ENCODE assay signal across 26 cellular contexts in the genomic region with DNA sequence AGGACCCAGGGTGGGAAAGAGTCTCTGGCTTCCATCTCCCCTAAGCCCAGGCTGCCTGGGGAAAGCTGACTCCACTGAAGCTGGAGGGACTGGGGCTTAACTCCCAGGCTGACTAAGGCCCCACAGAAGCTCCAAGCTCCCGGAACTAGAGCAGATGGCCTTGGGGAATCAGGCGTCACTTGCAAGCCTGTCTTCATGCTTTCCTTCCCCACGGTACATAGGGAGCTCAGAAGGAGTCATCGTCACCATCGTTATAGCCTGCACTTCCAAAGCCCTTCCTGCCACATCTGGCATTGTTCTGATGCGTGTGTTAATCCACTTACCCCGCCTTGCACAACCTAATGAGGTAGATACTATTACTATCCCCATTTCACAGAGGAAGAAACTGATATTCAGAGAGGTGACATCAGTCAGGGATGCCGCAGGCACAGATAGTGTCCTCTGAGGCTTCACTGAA. TPM values are rescaled to one million over a fixed set of nuclear protein-coding genes. Genes with fewer than 3 reads are reported as not detected.
DNase-seq lines count a peak whose midpoint lies in the region; ATAC-seq, FAIRE-seq and TF ChIP-seq lines count a peak whose summit lies in the region.
"Had no signal": no experiment of that assay in that cellular context is flagged by ENCODE, and none has a peak within 500 bp of the region (broad histone marks: within the 10 kb centered on the region; RNA-seq: fewer than 3 reads in every experiment).

No MANE protein-coding gene starts in this region.

- no peak for TF ChIP-seq EP300 in K562 (IDR thresholded peaks at IDR 0.05; ENCODE audit: low read length)

- no peaks in the 10 kb centered on the region for H3K27me3 ChIP-seq in K562 (ENCODE audit: control insufficient read depth in 2 of 2, insufficient read depth in 2 of 2, low read length in 2 of 2)
- H3K27me3 ChIP-seq: spleen had no signal

- TF ChIP-seq RAD21 in K562 (CRISPR knock-in tag; conservative IDR thresholded peaks at IDR 0.05 in 1 of 2, IDR thresholded peaks at IDR 0.05 in 1 of 2) = no peak

- BruUV-seq in K562 (replicated peaks; lab: Mats Ljungman, UMichigan) = no TSS peak

- H3K27ac ChIP-seq in K562 (ENCODE audit: extremely low read depth, low read depth, low read length) = no peak overlapping the region; the same call in 2 of the 3 replicates
- H3K27ac ChIP-seq: 22Rv1, epithelial cell of prostate, tibial artery had no signal

- in situ Hi-C loops in K562 (cut with MboI) = no loop called here

- H4K20me1 ChIP-seq in K562 (replicated peaks; ENCODE audit: control insufficient read depth, insufficient read depth, low read length) = no peaks in the 10 kb centered on the region

- DNase-seq in DMS 273 (lab: John Stamatoyannopoulos, UW; ENCODE audit: unreplicated experiment) = peak; percentile 25
- DNase-seq in DMS 273 treated with DMSO at 0.1 percent for 48 hours (lab: John Stamatoyannopoulos, UW) = no peak
- peak; percentile 69 to 90 for DNase-seq in NCI-H524 (lab: John Stamatoyannopoulos, UW)
- no peak for DNase-seq in K562 (ENCODE audit: extremely low read depth in 1 of 4, low spot score in 3 of 4)
- peak; percentile 23 for DNase-seq in myocyte (ENCODE audit: low read depth)
- no peak for DNase-seq in cerebellum (ENCODE audit: low spot score)
- DNase-seq: Calu3; NCI-H1417; NCI-H510A treated with DMSO at 0.1 percent for 48 hours; occipital lobe; RPMI8226; spleen; stimulated activated CD4-positive, alpha-beta T cell treated with anti-CD3 and anti-CD28 coated beads, Interleukin-4, amount 100 ng/mL, for 1 hour; stimulated activated naive CD4-positive, alpha-beta T cell; tibial artery had no signal

- H3K4me1 ChIP-seq in K562 (replicated peaks in 1 of 2; ENCODE audit: control insufficient read depth in 2 of 2, insufficient read depth in 2 of 2, low read length in 2 of 2) = peaks cover 44 to 49% of the 10 kb centered on the region in 2 experiments
- H3K4me1 ChIP-seq: HAP-1, tibial artery had no signal

- 64% methylated on average over 8 of the region's 8 CpGs for WGBS in K562 (ENCODE audit: insufficient coverage, low coverage, missing lambda C conversion rate)

- intact Hi-C loops in K562 (cut with micrococcal nuclease) = no loop called here

- H2AFZ ChIP-seq in K562 (ENCODE audit: low read depth, low read length) = peak overlapping the region; percentile 75

- TF ChIP-seq CTCF in K562 (IDR thresholded peaks at IDR 0.05 in 2 of 3, conservative IDR thresholded peaks at IDR 0.05 in 1 of 3; ENCODE audit: insufficient read depth in 2 of 3, low read depth in 1 of 3, low read length in 3 of 3) = no peak

- ATAC-seq in K562 (no peak; the same call in 2 of the 3 replicates), HG02852 (IDR thresholded peaks at IDR 0.05; ENCODE audit: unreplicated experiment) (no peak), GM21390 (IDR thresholded peaks at IDR 0.05; ENCODE audit: unreplicated experiment) (no peak)
- ATAC-seq: activated naive CD4-positive, alpha-beta T cell treated with anti-CD3 and anti-CD28 coated beads, Interleukin-2, amount 50 U/mL, for 72 hours had no signal

- CTCF ChIA-PET in K562 (lab: Yijun Ruan, JAX; ENCODE audit: low intra/inter-chr PET ratio) = no interaction called here

- no peak for TF ChIP-seq POLR2A in K562 (conservative IDR thresholded peaks at IDR 0.05)

- no peak overlapping the region for H3K4me2 ChIP-seq in K562 (ENCODE audit: insufficient read depth, low read length)

- H3K9me1 ChIP-seq in K562 (ENCODE audit: control insufficient read depth, insufficient read depth, low read length) = no peaks in the 10 kb centered on the region

- H3K4me3 ChIP-seq in K562 = no peak overlapping the region
- H3K4me3 ChIP-seq: HAP-1, spleen, tibial artery had no signal

- H3K79me2 ChIP-seq in K562 (ENCODE audit: control insufficient read depth, insufficient read depth, low read length) = no peaks in the 10 kb centered on the region

- peak; percentile 52 for FAIRE-seq in K562 (lab: Jason Lieb, UNC)
- FAIRE-seq: TTC549 had no signal

- no peaks in the 10 kb centered on the region for H3K36me3 ChIP-seq in K562 (ENCODE audit: control insufficient read depth, insufficient read depth, low read length)
- H3K36me3 ChIP-seq: HAP-1, tibial artery had no signal

- POLR2A ChIA-PET in K562 (lab: Yijun Ruan, JAX) = interaction anchor here (0.5 to 1.3 kb wide), 2 partner anchors 16 to 21 kb away, joined by 3 read pairs; no protein-coding TSS in a partner anchor

- no peaks in the 10 kb centered on the region for H3K9me3 ChIP-seq in K562 (replicated peaks; ENCODE audit: control insufficient read depth, insufficient read depth, low read depth, low read length)
- H3K9me3 ChIP-seq: HAP-1, spleen, tibial artery had no signal

- H3K9ac ChIP-seq in K562 (ENCODE audit: insufficient read depth in 1 of 2, low read depth in 2 of 2, low read length in 2 of 2) = peak overlapping the region in 1 of 2 experiments; percentile 82; a peak in 2 of 4 replicates

TF ChIP-seq in K562, 482 proteins besides CTCF, POLR2A, EP300 and RAD21 (continues in another document):
- TF ChIP-seq RCOR1 (IDR thresholded peaks at IDR 0.05; ENCODE audit: borderline replicate concordance in 1 of 2, low read depth in 2 of 2, low read length in 2 of 2) = 0 out of 4 replicates have a peak, but pooled peaks of 1 of the 2 experiments have one; percentile 13

RNA-seq across cellular contexts. Expression of gene AQP3, which starts 11.5 kb away (rescaled TPM):
- 13.3 and 46.7 TPM in 2 replicates for total RNA-seq in K562 (2011; cell fraction: chromatin; rRNA removed; ENCODE audit: low replicate concordance)
- 57.8 and 76.0 TPM in 2 replicates for total RNA-seq in K562 (2011; cell fraction: nucleolus; rRNA removed)
- total RNA-seq in K562 (2011; cell fraction: nucleoplasm; rRNA removed) = 30.8 and 35.2 TPM in 2 replicates
- 17.6 and 26.9 TPM in 2 replicates for total RNA-seq in K562 (2014; rRNA removed)
- total RNA-seq in K562 (2014; rRNA removed; fragmentation: Illumina TruSeq; extraction: Trizol) = 11.1 and 12.8 TPM in 2 replicates
- 13.3 and 15.1 TPM in 2 replicates for total RNA-seq in K562 (2015; rRNA removed; fragmentation: Illumina TruSeq; extraction: Trizol)
- 25.5 and 27.1 TPM in 2 replicates for total RNA-seq in K562 (2021)
- polyA plus RNA-seq in K562 (2011; rRNA removed) = 25.8 and 31.5 TPM in 2 replicates
- 51.7 and 150 TPM in 2 replicates for polyA plus RNA-seq in K562 (2011; cell fraction: cytosol; rRNA removed)
- 29.5 and 64.4 TPM in 2 replicates for polyA plus RNA-seq in K562 (2011; cell fraction: nucleus; rRNA removed)
- polyA plus RNA-seq in K562 (2012) = 11.3 and 35.0 TPM in 2 replicates
- polyA plus RNA-seq in K562 (2014; fragmentation: Illumina TruSeq; extraction: Trizol) = 25.0 and 30.0 TPM in 2 replicates
- polyA plus RNA-seq in K562 (2014; fragmentation: Nextera tagmentation; extraction: Ambion mirVana) = 1 to 10 TPM; 4.2 to 6.0 TPM
- 25.3 and 29.9 TPM in 2 replicates for polyA plus RNA-seq in K562 (2014; rRNA removed)
- polyA minus RNA-seq in K562 (2011; rRNA and poly(A)+ RNA removed) = 12.9 and 30.5 TPM in 2 replicates
- 34.6 and 39.6 TPM in 2 replicates for polyA minus RNA-seq in K562 (2011; cell fraction: cytosol; rRNA and poly(A)+ RNA removed)
- 6.3 and 7.5 TPM in 2 replicates for polyA minus RNA-seq in K562 (2011; cell fraction: nucleus; rRNA and poly(A)+ RNA removed)
- total RNA-seq in myocyte = 89.2 and 113 TPM in 2 replicates
- polyA plus RNA-seq in myocyte (2012) = 19.0 TPM
- 1.1 TPM for total RNA-seq in cerebellum
- total RNA-seq: occipital lobe had no signal

RNA-seq across cellular contexts. Expression of gene AQP7, which starts 33.5 kb away (rescaled TPM):
- 0.70 and 1.6 TPM in 2 replicates for total RNA-seq in K562 (2011; cell fraction: chromatin; rRNA removed; ENCODE audit: low replicate concordance)
- total RNA-seq in K562 (2011; cell fraction: nucleolus; rRNA removed) = 0.50 and 1.3 TPM in 2 replicates
- 1.3 and 2.0 TPM in 2 replicates for total RNA-seq in K562 (2011; cell fraction: nucleoplasm; rRNA removed)
- total RNA-seq in K562 (2014; rRNA removed) (not detected in 2 replicates), K562 (2014; rRNA removed; fragmentation: Illumina TruSeq; extraction: Trizol) (0.06 TPM in 1 of 2 replicates, not detected in the other), K562 (2015; rRNA removed; fragmentation: Illumina TruSeq; extraction: Trizol) (not detected in 2 replicates), K562 (2021) (0.04 and 0.13 TPM in 2 replicates), myocyte (0.10 and 0.48 TPM in 2 replicates), cerebellum (0.54 TPM)
- polyA plus RNA-seq in K562 (2011; rRNA removed) (0.50 and 0.53 TPM in 2 replicates), K562 (2014; fragmentation: Illumina TruSeq; extraction: Trizol) (0.07 and 0.15 TPM in 2 replicates), K562 (2014; fragmentation: Nextera tagmentation; extraction: Ambion mirVana) (under 1 TPM in 1 of 2 experiments, not detected in 1; 0.11 TPM), K562 (2014; rRNA removed) (0.04 and 0.46 TPM in 2 replicates)
- 0.25 and 1.5 TPM in 2 replicates for polyA plus RNA-seq in K562 (2011; cell fraction: cytosol; rRNA removed)
- 1.5 and 1.9 TPM in 2 replicates for polyA plus RNA-seq in K562 (2011; cell fraction: nucleus; rRNA removed)
- 0.17 and 0.66 TPM in 2 replicates for polyA plus RNA-seq in K562 (2012)
- 0.18 and 0.81 TPM in 2 replicates for polyA minus RNA-seq in K562 (2011; rRNA and poly(A)+ RNA removed)
- polyA minus RNA-seq in K562 (2011; cell fraction: cytosol; rRNA and poly(A)+ RNA removed) = not detected in 2 replicates
- 0.22 TPM in 1 of 2 replicates, not detected in the other for polyA minus RNA-seq in K562 (2011; cell fraction: nucleus; rRNA and poly(A)+ RNA removed)
- 0.35 TPM for polyA plus RNA-seq in myocyte (2012)
- total RNA-seq: kidney epithelial cell, MCF 10A, occipital lobe had no signal
- polyA plus RNA-seq: BJ, IgD-negative memory B cell had no signal

RNA-seq across cellular contexts. Expression of gene NOL6, which starts 37.9 kb away (rescaled TPM):
- total RNA-seq in K562 (2011; cell fraction: chromatin; rRNA removed; ENCODE audit: low replicate concordance) = 80.3 and 225 TPM in 2 replicates
- total RNA-seq in K562 (2011; cell fraction: nucleolus; rRNA removed) = 122 and 123 TPM in 2 replicates
- total RNA-seq in K562 (2011; cell fraction: nucleoplasm; rRNA removed) = 77.3 and 80.3 TPM in 2 replicates
- 23.0 and 37.0 TPM in 2 replicates for total RNA-seq in K562 (2014; rRNA removed)
- 23.0 and 27.0 TPM in 2 replicates for total RNA-seq in K562 (2014; rRNA removed; fragmentation: Illumina TruSeq; extraction: Trizol)
- total RNA-seq in K562 (2015; rRNA removed; fragmentation: Illumina TruSeq; extraction: Trizol) = 29.8 and 31.0 TPM in 2 replicates
- total RNA-seq in K562 (2021) = 58.9 and 61.1 TPM in 2 replicates
- polyA plus RNA-seq in K562 (2011; rRNA removed) = 23.5 and 42.1 TPM in 2 replicates
- polyA plus RNA-seq in K562 (2011; cell fraction: cytosol; rRNA removed) = 21.5 and 30.8 TPM in 2 replicates
- 106 and 124 TPM in 2 replicates for polyA plus RNA-seq in K562 (2011; cell fraction: nucleus; rRNA removed)
- polyA plus RNA-seq in K562 (2012) = 25.7 and 37.3 TPM in 2 replicates
- polyA plus RNA-seq in K562 (2014; fragmentation: Illumina TruSeq; extraction: Trizol) = 49.9 and 51.2 TPM in 2 replicates
- polyA plus RNA-seq in K562 (2014; fragmentation: Nextera tagmentation; extraction: Ambion mirVana) = 1 to 10 TPM; 7.7 to 9.4 TPM
- polyA plus RNA-seq in K562 (2014; rRNA removed) = 33.5 and 35.0 TPM in 2 replicates
- polyA minus RNA-seq in K562 (2011; rRNA and poly(A)+ RNA removed) = 24.9 and 28.2 TPM in 2 replicates
- 21.5 and 28.5 TPM in 2 replicates for polyA minus RNA-seq in K562 (2011; cell fraction: cytosol; rRNA and poly(A)+ RNA removed)
- 39.3 and 50.3 TPM in 2 replicates for polyA minus RNA-seq in K562 (2011; cell fraction: nucleus; rRNA and poly(A)+ RNA removed)
- total RNA-seq in myocyte = 32.3 and 33.5 TPM in 2 replicates
- polyA plus RNA-seq in myocyte (2012) = 29.2 TPM
- 12.2 TPM for total RNA-seq in cerebellum

Comparison
In these comparisons a context has a peak if more than half of its experiments do, and no peak if none do; other contexts are left out.
1. DNase-seq: peak in DMS 273 (single experiment), NCI-H524 (2 of 2) and myocyte (single experiment); none in DMS 273 treated with DMSO at 0.1 percent for 48 hours (single experiment), K562 (0 of 4) and cerebellum (single experiment).